Comparison of ENCODE assay signal across 20 cellular contexts in genomic region chr17:22692066-22692800, GRCh38.
"Had no signal": no experiment of that assay in that cellular context is flagged by ENCODE, and none has a peak within 500 bp of the region (broad histone marks: within the 10 kb centered on the region; RNA-seq: fewer than 3 reads in every experiment).

No MANE protein-coding gene starts in this region.

- H3K27me3 ChIP-seq: foreskin keratinocyte, left lung, neutrophil, suprapubic skin, tibial artery, upper lobe of left lung, uterus had no signal

- H3K4me3 ChIP-seq: left lung, lower lobe of right lung, smooth muscle cell, suprapubic skin, tibial artery, upper lobe of left lung, uterus had no signal

- H3K4me2 ChIP-seq: smooth muscle cell had no signal

- H3K36me3 ChIP-seq: left lung, lower lobe of right lung, neutrophil, suprapubic skin, tibial artery, upper lobe of left lung, uterus had no signal

- DNase-seq: dermis blood vessel endothelial cell; foreskin keratinocyte; immature natural killer cell; lower lobe of right lung; mesenchymal stem cell; naive thymus-derived CD4-positive, alpha-beta T cell; nephron progenitor cell; posterior cingulate gyrus; right cardiac atrium; stimulated activated CD4-positive, alpha-beta T cell treated with anti-CD3 and anti-CD28 coated beads, Interleukin-4, amount 100 ng/mL, for 1 hour; stimulated activated CD8-positive, alpha-beta memory T cell treated with anti-CD3 and anti-CD28 coated beads, Interleukin-4, amount 100 ng/mL, for 48 hours; stimulated activated naive CD8-positive, alpha-beta T cell treated with anti-CD3 and anti-CD28 coated beads, Interleukin-15, Interleukin-2, amounts not matched to agents 100 U/mL and 50 U/mL, for 24 hours; uterus had no signal

- H3K9me3 ChIP-seq: lower lobe of right lung, neutrophil, uterus had no signal

- H3K27ac ChIP-seq: foreskin keratinocyte, left lung, lower lobe of right lung, neutrophil, suprapubic skin, tibial artery, upper lobe of left lung, uterus had no signal

- H3K4me1 ChIP-seq: foreskin keratinocyte, left lung, lower lobe of right lung, suprapubic skin, tibial artery, upper lobe of left lung, uterus had no signal

- ATAC-seq: foreskin keratinocyte; left lung; lower lobe of right lung; naive thymus-derived CD4-positive, alpha-beta T cell; right cardiac atrium; stimulated activated effector memory CD8-positive, alpha-beta T cell treated with anti-CD3 and anti-CD28 coated beads, Interleukin-12 subunit alpha, Interleukin-12 subunit beta, amount 100 ng/mL, for 72 hours; stimulated activated naive CD8-positive, alpha-beta T cell treated with anti-CD3 and anti-CD28 coated beads, Interleukin-15, Interleukin-2, amounts not matched to agents 100 U/mL and 50 U/mL, for 24 hours had no signal
